ENCODE assay signal across 8 cellular contexts in genomic region chr2:127811397-127811860, GRCh38. TPM values are rescaled to one million over a fixed set of nuclear protein-coding genes. Genes with fewer than 3 reads are reported as not detected.
DNase-seq lines count a peak whose midpoint lies in the region; FAIRE-seq and TF ChIP-seq lines count a peak whose summit lies in the region.

No MANE protein-coding gene starts in this region.

- peaks cover 44% of the 10 kb centered on the region for H3K79me2 ChIP-seq in mammary epithelial cell (ENCODE audit: insufficient read depth, low read length)

- H3K4me1 ChIP-seq in mammary epithelial cell (ENCODE audit: insufficient read depth, low read length) (peaks cover 14% of the 10 kb centered on the region), liver (ENCODE audit: control insufficient read depth in 4 of 4, insufficient read depth in 4 of 4, low read length in 3 of 4) (peaks cover 4 to 36% (median 21%) of the 10 kb centered on the region in 4 donors), thyroid gland (peaks cover 30 to 33% of the 10 kb centered on the region in 2 donors)

- TSS peak; percentile 56 for BruUV-seq in mammary epithelial cell (replicated peaks; lab: Mats Ljungman, UMichigan)

- H3K27ac ChIP-seq in mammary epithelial cell (ENCODE audit: insufficient read depth, low read depth, low read length) (peak overlapping the region; percentile 89), liver (ENCODE audit: low read depth in 1 of 2, low read length in 2 of 2) (peak overlapping the region; percentile 88 to 95), thyroid gland (peak overlapping the region; percentile 90 to 96 (median 93))

- H3K36me3 ChIP-seq in mammary epithelial cell (ENCODE audit: insufficient read depth, low read length) (no peaks in the 10 kb centered on the region), liver (ENCODE audit: control insufficient read depth in 4 of 4, insufficient read depth in 3 of 4, low read depth in 1 of 4, low read length in 3 of 4) (no peaks in the 10 kb centered on the region), thyroid gland (no peaks in the 10 kb centered on the region)

- TF ChIP-seq CTCF in mammary epithelial cell (conservative IDR thresholded peaks at IDR 0.05 in 1 of 2, IDR thresholded peaks at IDR 0.05 in 1 of 2; ENCODE audit: extremely low read depth in 1 of 2, insufficient read depth in 1 of 2, low read depth in 1 of 2, low read length in 2 of 2): no peak
- no peak for TF ChIP-seq CTCF in liver (IDR thresholded peaks at IDR 0.05; ENCODE audit: low read depth, low read length, missing input control)
- no peak for TF ChIP-seq CTCF in thyroid gland (IDR thresholded peaks at IDR 0.05)
- no peak for TF ChIP-seq CTCF in D721Med (IDR thresholded peaks at IDR 0.05; ENCODE audit: insufficient read depth, missing control alignments)

- in situ Hi-C loops in mammary epithelial cell (cut with MboI; ENCODE audit: low sequenced_read_pairs in 2 of 2): no loop called here

- peak overlapping the region; percentile 97 for H2AFZ ChIP-seq in mammary epithelial cell (ENCODE audit: low read depth, low read length)

- H3K4me2 ChIP-seq in mammary epithelial cell (ENCODE audit: insufficient read depth, low read depth, low read length): peak overlapping the region; percentile 85

- WGBS in mammary epithelial cell (ENCODE audit: low coverage, missing lambda C conversion rate): 15% methylated on average over 13 of the region's 20 CpGs
- 9% methylated on average over 20 of the region's 20 CpGs for WGBS in liver
- WGBS in thyroid gland, 2 donors: 18 to 21% methylated on average over 11 to 13 of the region's 20 CpGs

- H4K20me1 ChIP-seq in mammary epithelial cell (ENCODE audit: insufficient read depth, low read length): peaks cover 3% of the 10 kb centered on the region

- no peak for FAIRE-seq in D721Med (lab: Jason Lieb, UNC)

- no peaks in the 10 kb centered on the region for H3K9me3 ChIP-seq in mammary epithelial cell (replicated peaks; ENCODE audit: insufficient read depth, low read length)
- no peaks in the 10 kb centered on the region for H3K9me3 ChIP-seq in liver (ENCODE audit: control insufficient read depth in 4 of 4, low read length in 3 of 4)
- no peaks in the 10 kb centered on the region for H3K9me3 ChIP-seq in thyroid gland

- DNase-seq in NCI-H510A treated with DMSO at 0.1 percent for 48 hours (lab: John Stamatoyannopoulos, UW): peak; percentile 86
- no peak for DNase-seq in NCI-H510A (lab: John Stamatoyannopoulos, UW)
- peak; percentile 18 for DNase-seq in HuH-7 (ENCODE audit: low spot score)
- DNase-seq in mammary epithelial cell: no peak
- no peak for DNase-seq in thyroid gland
- DNase-seq in NCI-H1930 (lab: John Stamatoyannopoulos, UW): no peak
- DNase-seq in D721Med (ENCODE audit: insufficient read length, low spot score): no peak

- CTCF ChIA-PET in mammary epithelial cell (lab: Charles Lee; ENCODE audit: low non-redundant PET): interaction anchor here (0.6 kb wide), 1 partner anchor 192 kb away, joined by 9 read pairs; no protein-coding TSS in a partner anchor

- H3K4me3 ChIP-seq in mammary epithelial cell (replicated peaks in 1 of 3; ENCODE audit: insufficient read depth in 1 of 3, low read depth in 2 of 3, low read length in 3 of 3): peak overlapping the region; percentile 77 to 91 (median 86)
- peak overlapping the region; percentile 68 to 98 (median 84) for H3K4me3 ChIP-seq in liver (ENCODE audit: low read depth in 1 of 3, low read length in 3 of 3)
- H3K4me3 ChIP-seq in thyroid gland (replicated peaks in 1 of 3): peak overlapping the region; percentile 56 to 87 (median 70)

- TF ChIP-seq POLR2A in thyroid gland (IDR thresholded peaks at IDR 0.05): no peak

- intact Hi-C loops in mammary epithelial cell (cut with micrococcal nuclease) (loop anchor here (1.0 to 5.0 kb wide), 7 partner anchors 40 to 304 kb away; partner anchors contain the start of genes IWS1, POLR2D and SFT2D3), thyroid gland (cut with DNase I) (no loop called here)

- no peak for TF ChIP-seq RAD21 in liver (IDR thresholded peaks at IDR 0.05)

- dilution Hi-C loops in mammary epithelial cell (cut with HindIII; ENCODE audit: low sequenced_read_pairs): no loop called here

- H3K9ac ChIP-seq in mammary epithelial cell (ENCODE audit: insufficient read depth, low read length) (peak overlapping the region; percentile 96), liver (ENCODE audit: low read depth in 1 of 2, low read length in 2 of 2) (peak overlapping the region; percentile 86 to 91)

- H3K27me3 ChIP-seq in mammary epithelial cell (ENCODE audit: insufficient read depth, low read length) (no peaks in the 10 kb centered on the region), liver (ENCODE audit: control insufficient read depth in 4 of 4, insufficient read depth in 4 of 4, low read length in 3 of 4) (no peaks in the 10 kb centered on the region), thyroid gland (no peaks in the 10 kb centered on the region)

TF ChIP-seq in liver, 16 proteins besides CTCF, POLR2A, EP300 and RAD21:
- TF ChIP-seq HNF4A (conservative IDR thresholded peaks at IDR 0.05) (peak in 1 of 2 donors; percentile 2), GABPA (IDR thresholded peaks at IDR 0.05 in 1 of 2, conservative IDR thresholded peaks at IDR 0.05 in 1 of 2) (no peak)

RNA-seq across cellular contexts. Expression of gene WDR33, which starts 0.5 kb away (rescaled TPM):
- total RNA-seq in mammary epithelial cell (10 to 100 TPM; 31.5 to 43.7 TPM), liver (10 to 100 TPM; 23.7 to 37.5 TPM), thyroid gland (10 to 100 TPM; 54.4 to 95.8 (median 67.5) TPM)
- polyA plus RNA-seq in mammary epithelial cell (21.4 TPM), liver (10 to 100 TPM in 1 of 2 donors, 1 to 10 TPM in 1; 8.2 to 21.2 TPM)
- polyA minus RNA-seq in mammary epithelial cell: 35.2 TPM

RNA-seq across cellular contexts. Expression of gene POLR2D, which starts 46.5 kb away (rescaled TPM):
- 10 to 100 TPM; 13.8 to 33.7 TPM for total RNA-seq in mammary epithelial cell
- 23.1 TPM for polyA plus RNA-seq in mammary epithelial cell
- polyA minus RNA-seq in mammary epithelial cell: 77.2 TPM
- total RNA-seq in liver: 10 to 100 TPM; 14.3 to 17.0 TPM
- 10 to 100 TPM; 11.4 to 11.9 TPM for polyA plus RNA-seq in liver
- total RNA-seq in thyroid gland: 10 to 100 TPM in 3 of 4 donors, 1 to 10 TPM in 1; 8.6 to 11.4 (median 10.7) TPM

Comparison
In these comparisons a context has a peak if more than half of its experiments do, and no peak if none do; other contexts are left out.
1. DNase-seq: peak in NCI-H510A treated with DMSO at 0.1 percent for 48 hours (single experiment) and HuH-7 (single experiment); none in NCI-H510A (single experiment), mammary epithelial cell (single experiment), thyroid gland (0 of 2), NCI-H1930 (0 of 2) and D721Med (single experiment).
2. Peak in every context shown above with its lines, with median percentiles within 50 percentile points of each other: H3K27ac ChIP-seq and H3K4me3 ChIP-seq.